Comparison of ENCODE assay signal across 8 cellular contexts in the genomic region with DNA sequence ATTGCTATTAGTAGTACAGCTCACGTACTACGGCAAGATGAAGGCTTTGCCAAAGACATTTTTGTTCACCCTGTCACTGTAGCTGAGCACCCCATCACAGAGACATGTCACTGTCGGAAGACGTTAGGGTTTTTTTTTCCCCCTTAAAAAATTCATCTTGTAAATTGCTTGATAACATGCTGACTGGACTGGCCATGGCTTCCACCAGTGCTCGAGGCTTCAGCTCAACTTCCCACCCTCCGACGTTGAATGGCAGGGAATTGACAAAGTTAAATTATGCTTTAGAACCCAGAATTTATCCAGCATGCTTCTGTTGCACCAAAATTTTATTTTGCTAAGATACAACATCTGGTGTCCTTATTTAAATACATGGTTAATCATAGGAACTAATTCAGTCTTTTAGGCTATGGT. TPM values are rescaled to one million over a fixed set of nuclear protein-coding genes. Genes with fewer than 3 reads are reported as not detected.
DNase-seq lines count a peak whose midpoint lies in the region; TF ChIP-seq lines count a peak whose summit lies in the region.

No MANE protein-coding gene starts in this region.

- peaks cover 6% of the 10 kb centered on the region for H3K36me3 Mint-ChIP-seq in endothelial cell (ENCODE audit: low read depth, unreplicated experiment)

- peak overlapping the region; percentile 93 for H3K4me3 Mint-ChIP-seq in endothelial cell (ENCODE audit: unreplicated experiment)

- H3K4me3 ChIP-seq in GM06990 (replicated peaks; ENCODE audit: low read depth, low read length), result peak overlapping the region; percentile 64
- H3K4me3 ChIP-seq in MM.1S (ENCODE audit: low read length), result peak overlapping the region; percentile 75
- peak overlapping the region; percentile 59 for H3K4me3 ChIP-seq in parathyroid adenoma (ENCODE audit: low read depth, low read length)

- H3F3A ChIP-seq in MM.1S (ENCODE audit: insufficient read depth, low read length), result peaks cover 24% of the 10 kb centered on the region

- H3K4me2 ChIP-seq in MM.1S (ENCODE audit: low read depth, low read length) (peak overlapping the region; percentile 95), parathyroid adenoma (ENCODE audit: low read length) (peak overlapping the region; percentile 85)

- H3K4me1 Mint-ChIP-seq in endothelial cell (ENCODE audit: unreplicated experiment), result peaks cover 22% of the 10 kb centered on the region

- peak overlapping the region; percentile 79 for H3K27ac ChIP-seq in MM.1S (ENCODE audit: low read length)
- peak overlapping the region; percentile 80 for H3K27ac ChIP-seq in parathyroid adenoma

- H3K9me3 ChIP-seq in MM.1S (replicated peaks; ENCODE audit: insufficient read depth, low read length), result no peaks in the 10 kb centered on the region
- no peaks in the 10 kb centered on the region for H3K9me3 ChIP-seq in parathyroid adenoma (ENCODE audit: control insufficient read depth, low read length)

- H4K20me1 ChIP-seq in MM.1S (ENCODE audit: insufficient read depth, low read length), result no peaks in the 10 kb centered on the region

- peaks cover 13% of the 10 kb centered on the region for H3K27me3 Mint-ChIP-seq in endothelial cell (ENCODE audit: unreplicated experiment)

- H3K4me1 ChIP-seq in MM.1S (ENCODE audit: low read length) (peaks cover 32% of the 10 kb centered on the region), parathyroid adenoma (peaks cover 3% of the 10 kb centered on the region)

- H3K27ac Mint-ChIP-seq in endothelial cell (ENCODE audit: unreplicated experiment), result peak overlapping the region; percentile 92

- no peaks in the 10 kb centered on the region for H3K9me2 ChIP-seq in MM.1S (replicated peaks; ENCODE audit: insufficient read depth, low read length)

- H3K36me3 ChIP-seq in GM06990 (ENCODE audit: control insufficient read depth, insufficient read depth, low read length), result no peaks in the 10 kb centered on the region
- H3K36me3 ChIP-seq in MM.1S (replicated peaks; ENCODE audit: insufficient read depth, low read length), result no peaks in the 10 kb centered on the region
- H3K36me3 ChIP-seq in parathyroid adenoma (ENCODE audit: control insufficient read depth, insufficient read depth, low read length), result no peaks in the 10 kb centered on the region

- DNase-seq in GM06990 (ENCODE audit: extremely low read depth, insufficient read length), result no peak
- no peak for DNase-seq in MM.1S
- no peak for DNase-seq in endothelial cell (ENCODE audit: low spot score)
- no peak for DNase-seq in activated gamma-delta T cell (lab: John Stamatoyannopoulos, UW)
- DNase-seq in OCI-M1 (lab: John Stamatoyannopoulos, UW), result no peak
- no peak for DNase-seq in NCI-H1417 treated with DMSO at 0.1 percent for 48 hours (lab: John Stamatoyannopoulos, UW)
- no peak for DNase-seq in SHP77 treated with DMSO at 0.1 percent for 48 hours (lab: John Stamatoyannopoulos, UW)

- TF ChIP-seq CTCF in GM06990 (IDR thresholded peaks at IDR 0.05; ENCODE audit: insufficient read depth, low read length, poor library complexity, severe bottlenecking) (no peak), MM.1S (IDR thresholded peaks at IDR 0.05; ENCODE audit: low read length) (no peak), endothelial cell (IDR thresholded peaks at IDR 0.05; ENCODE audit: unreplicated experiment) (no peak), parathyroid adenoma (IDR thresholded peaks at IDR 0.05) (no peak)

- peak overlapping the region; percentile 74 for H2AFZ ChIP-seq in MM.1S (ENCODE audit: low read length)
- H2AFZ ChIP-seq in parathyroid adenoma, result peak overlapping the region; percentile 91

- H3K9ac ChIP-seq in MM.1S (ENCODE audit: low read length) (peak overlapping the region; percentile 69), parathyroid adenoma (peak overlapping the region; percentile 6)

- no peaks in the 10 kb centered on the region for H3K9me3 Mint-ChIP-seq in endothelial cell (ENCODE audit: unreplicated experiment)

- no peaks in the 10 kb centered on the region for H3K27me3 ChIP-seq in GM06990 (replicated peaks; ENCODE audit: control insufficient read depth, insufficient read depth, low read length)
- H3K27me3 ChIP-seq in MM.1S (replicated peaks; ENCODE audit: insufficient read depth, low read length), result no peaks in the 10 kb centered on the region
- no peaks in the 10 kb centered on the region for H3K27me3 ChIP-seq in parathyroid adenoma (ENCODE audit: control insufficient read depth, insufficient read depth, low read length)

- H3K79me2 ChIP-seq in MM.1S (ENCODE audit: low read length) (peaks cover 34% of the 10 kb centered on the region), parathyroid adenoma (peaks cover 17% of the 10 kb centered on the region)

RNA-seq across cellular contexts. Expression of a gene that starts 0.7 kb away (rescaled TPM):
- 43.1 TPM for total RNA-seq in endothelial cell (ENCODE audit: unreplicated experiment)
